In the genomic region with DNA sequence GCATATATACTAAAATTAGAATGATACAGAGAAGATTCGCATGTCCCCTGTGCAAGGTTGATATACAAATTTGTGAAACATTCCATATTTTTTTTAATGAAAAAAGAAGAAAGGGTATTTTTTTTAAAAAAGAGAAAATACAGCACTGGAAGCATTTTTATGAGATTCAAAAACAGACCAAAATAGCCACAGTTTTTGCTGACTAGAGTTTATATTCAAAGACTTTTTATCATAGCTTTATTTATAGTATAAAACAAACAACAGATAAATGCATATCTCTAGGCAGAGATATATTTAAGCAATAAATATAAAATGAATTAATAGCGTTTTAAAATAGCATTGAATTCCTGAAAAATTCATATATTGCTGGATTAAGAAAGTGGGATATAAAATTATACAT, we compare ENCODE assay signal across 39 cellular contexts.
"Had no signal": no experiment of that assay in that cellular context is flagged by ENCODE, and none has a peak within 500 bp of the region (broad histone marks: within the 10 kb centered on the region; RNA-seq: fewer than 3 reads in every experiment).

No MANE protein-coding gene starts in this region.

- H3K4me1 Mint-ChIP-seq: activated naive CD4-positive, alpha-beta T cell treated with anti-CD3 and anti-CD28 coated beads, Interleukin-2, amount 50 U/mL, for 24 hours; activated T-helper 17 cell treated with anti-CD3 and anti-CD28 coated beads, Interleukin-2, amount 50 U/mL, for 72 hours; brain; central memory CD8-positive, alpha-beta T cell had no signal

- H3K27ac ChIP-seq: adrenal gland, ascending aorta, body of pancreas, brain microvascular endothelial cell, breast epithelium, cardiac muscle cell had no signal

- H3K4me3 Mint-ChIP-seq: activated naive CD4-positive, alpha-beta T cell treated with anti-CD3 and anti-CD28 coated beads for 36 hours; activated naive CD4-positive, alpha-beta T cell treated with anti-CD3 and anti-CD28 coated beads, Interleukin-2, amount 10 ng/mL, durations not matched to agents 7 days and 5 days; activated naive CD4-positive, alpha-beta T cell treated with anti-CD3 and anti-CD28 coated beads, Interleukin-2, amount 50 U/mL, for 24 hours; activated naive CD8-positive, alpha-beta T cell; activated naive CD8-positive, alpha-beta T cell treated with anti-CD3 and anti-CD28 coated beads, Interleukin-2, amount 10 ng/mL, durations not matched to agents 7 days and 5 days; activated naive CD8-positive, alpha-beta T cell treated with anti-CD3 and anti-CD28 coated beads, Interleukin-2, amount 50 U/mL, for 24 hours; activated T-cell treated with anti-CD3 and anti-CD28 coated beads, Interleukin-2, amount 50 U/mL, for 24 hours; activated T-cell treated with anti-CD3 and anti-CD28 coated beads, Interleukin-2, amount 50 U/mL, for 4 hours; activated T-cell treated with anti-CD3 and anti-CD28 coated beads, Interleukin-2, amount 50 U/mL, for 72 hours; activated T-helper 1 cell treated with anti-CD3 and anti-CD28 coated beads, Interleukin-12 subunit alpha, Interleukin-12 subunit beta, Interleukin-2, Interleukin-4 antibody, amounts not matched to agents 30 ng/mL and 10 ng/mL and 1 ng/mL, durations not matched to agents 14 hours and 24 hours and 36 hours; activated T-helper 17 cell treated with anti-CD3 and anti-CD28 coated beads, Interleukin-2, amount 50 U/mL, for 72 hours; brain; central memory CD8-positive, alpha-beta T cell had no signal

- H3K27me3 ChIP-seq: adrenal gland, ascending aorta, body of pancreas, brain microvascular endothelial cell, breast epithelium, cardiac muscle cell had no signal

- H3K9me3 Mint-ChIP-seq: activated naive CD4-positive, alpha-beta T cell treated with anti-CD3 and anti-CD28 coated beads, Interleukin-2, amount 50 U/mL, for 24 hours had no signal

- H3K9me3 ChIP-seq: adrenal gland, ascending aorta, body of pancreas, breast epithelium had no signal

- H3K27me3 Mint-ChIP-seq: activated naive CD8-positive, alpha-beta T cell; activated naive CD8-positive, alpha-beta T cell treated with anti-CD3 and anti-CD28 coated beads, Interleukin-2, amount 50 U/mL, for 24 hours; activated T-cell treated with anti-CD3 and anti-CD28 coated beads, Interleukin-2, amount 50 U/mL, for 24 hours; activated T-helper 17 cell treated with anti-CD3 and anti-CD28 coated beads, Interleukin-2, amount 50 U/mL, for 72 hours; central memory CD8-positive, alpha-beta T cell had no signal

- H3K4me3 ChIP-seq: adrenal gland, ascending aorta, body of pancreas, breast epithelium, cardiac muscle cell had no signal

- ATAC-seq: activated naive CD4-positive, alpha-beta T cell treated with anti-CD3 and anti-CD28 coated beads, Interleukin-2, amount 50 U/mL, for 72 hours; activated naive CD8-positive, alpha-beta T cell treated with anti-CD3 and anti-CD28 coated beads, Interleukin-2, amount 50 U/mL, for 24 hours; activated T-cell treated with anti-CD3 and anti-CD28 coated beads, Interleukin-2, amount 50 U/mL, for 4 hours; activated T-cell treated with anti-CD3 and anti-CD28 coated beads, Interleukin-2, amount 50 U/mL, for 72 hours; activated T-helper 17 cell treated with anti-CD3 and anti-CD28 coated beads, Interleukin-2, amount 50 U/mL, for 72 hours; body of pancreas had no signal

- H3K27ac Mint-ChIP-seq: activated naive CD4-positive, alpha-beta T cell treated with anti-CD3 and anti-CD28 coated beads for 36 hours; activated naive CD4-positive, alpha-beta T cell treated with anti-CD3 and anti-CD28 coated beads, Interleukin-2, amount 10 ng/mL, durations not matched to agents 7 days and 5 days; activated naive CD4-positive, alpha-beta T cell treated with anti-CD3 and anti-CD28 coated beads, Interleukin-2, amount 50 U/mL, for 24 hours; activated naive CD4-positive, alpha-beta T cell treated with anti-CD3 and anti-CD28 coated beads, Interleukin-2, amount 50 U/mL, for 72 hours; activated naive CD8-positive, alpha-beta T cell; activated naive CD8-positive, alpha-beta T cell treated with anti-CD3 and anti-CD28 coated beads, Interleukin-2, amount 10 ng/mL, durations not matched to agents 7 days and 5 days; activated naive CD8-positive, alpha-beta T cell treated with anti-CD3 and anti-CD28 coated beads, Interleukin-2, amount 50 U/mL, for 24 hours; activated T-cell treated with anti-CD3 and anti-CD28 coated beads, Interleukin-2, amount 50 U/mL, for 24 hours; activated T-cell treated with anti-CD3 and anti-CD28 coated beads, Interleukin-2, amount 50 U/mL, for 72 hours; activated T-helper 1 cell treated with anti-CD3 and anti-CD28 coated beads, Interleukin-12 subunit alpha, Interleukin-12 subunit beta, Interleukin-2, Interleukin-4 antibody, amounts not matched to agents 30 ng/mL and 10 ng/mL and 1 ng/mL, durations not matched to agents 14 hours and 24 hours and 36 hours; activated T-helper 17 cell treated with anti-CD3 and anti-CD28 coated beads, Interleukin-2, amount 50 U/mL, for 72 hours; activated T-helper 2 cell treated with anti-CD3 and anti-CD28 coated beads, Interferon-gamma antibody, Interleukin-2, Interleukin-4, amounts not matched to agents 10 μg/mL and 5 μg/mL and 100 μg/mL, durations not matched to agents 14 hours and 24 hours and 36 hours; brain had no signal

- H3K4me1 ChIP-seq: adrenal gland, ascending aorta, body of pancreas, breast epithelium had no signal

- H3K36me3 ChIP-seq: adrenal gland, ascending aorta, brain microvascular endothelial cell, breast epithelium, cardiac muscle cell had no signal

- H3K36me3 Mint-ChIP-seq: activated naive CD4-positive, alpha-beta T cell treated with anti-CD3 and anti-CD28 coated beads, Interleukin-2, amount 50 U/mL, for 24 hours; activated naive CD8-positive, alpha-beta T cell had no signal

- DNase-seq: activated effector memory CD4-positive, alpha-beta T cell treated with anti-CD3 and anti-CD28 coated beads, Interleukin-2, amount 50 U/mL, for 16 hours; activated effector memory CD4-positive, alpha-beta T cell treated with Interleukin-2 at 50 U/mL for 16 hours; activated gamma-delta T cell; activated gamma-delta T cell treated with Interleukin-2 at 50 U/mL for 16 hours; activated naive CD4-positive, alpha-beta T cell; activated naive CD4-positive, alpha-beta T cell treated with anti-CD3 and anti-CD28 coated beads for 36 hours; activated naive CD4-positive, alpha-beta T cell treated with anti-CD3 and anti-CD28 coated beads, Interleukin-2, amount 10 ng/mL, durations not matched to agents 7 days and 5 days; activated naive CD4-positive, alpha-beta T cell treated with anti-CD3 and anti-CD28 coated beads, Interleukin-2, amount 50 U/mL, for 16 hours; activated naive CD4-positive, alpha-beta T cell treated with Interleukin-2 at 50 U/mL for 16 hours; activated naive CD8-positive, alpha-beta T cell treated with anti-CD3 and anti-CD28 coated beads, Interleukin-2, amount 10 ng/mL, durations not matched to agents 7 days and 5 days; activated naive CD8-positive, alpha-beta T cell treated with anti-CD3 and anti-CD28 coated beads, Interleukin-2, amount 50 U/mL, for 24 hours; activated T-cell treated with anti-CD3 and anti-CD28 coated beads, Interleukin-2, amount 50 U/mL, for 1 hour; activated T-cell treated with anti-CD3 and anti-CD28 coated beads, Interleukin-2, amount 50 U/mL, for 24 hours; activated T-cell treated with anti-CD3 and anti-CD28 coated beads, Interleukin-2, amount 50 U/mL, for 4 hours; activated T-cell treated with anti-CD3 and anti-CD28 coated beads, Interleukin-2, amount 50 U/mL, for 48 hours; activated T-cell treated with anti-CD3 and anti-CD28 coated beads, Interleukin-2, amount 50 U/mL, for 72 hours; adrenal gland; amniotic stem cell; amygdala; anterior cingulate cortex; aorta; body of pancreas; brain microvascular endothelial cell; caudate nucleus; central memory CD4-positive, alpha-beta T cell; cerebellar nuclear complex had no signal

- FAIRE-seq: astrocyte, bronchial epithelial cell had no signal
